19 cellular contexts compared by ENCODE assay signal in the genomic region with DNA sequence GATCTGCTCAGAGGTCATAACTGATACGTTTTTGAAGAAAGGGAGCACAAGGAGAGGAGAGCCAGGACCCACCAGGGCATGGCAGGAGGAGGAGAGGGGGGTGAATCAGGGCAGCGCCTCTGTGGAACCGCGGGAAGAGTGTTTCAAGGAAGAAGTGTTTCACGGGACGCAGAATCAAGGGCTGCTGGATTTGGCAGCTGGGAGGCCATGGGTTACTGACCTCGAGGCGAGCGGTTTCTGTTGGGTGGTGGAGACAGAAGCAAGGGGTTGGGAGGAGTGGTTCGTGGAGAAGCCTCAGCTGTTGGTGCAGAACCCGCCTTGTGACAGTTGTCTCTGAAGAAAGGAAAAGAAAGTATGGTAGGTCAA. TPM values are rescaled to one million over a fixed set of nuclear protein-coding genes. Genes with fewer than 3 reads are reported as not detected.
"Had no signal": no experiment of that assay in that cellular context is flagged by ENCODE, and none has a peak within 500 bp of the region (broad histone marks: within the 10 kb centered on the region; RNA-seq: fewer than 3 reads in every experiment).

No MANE protein-coding gene starts in this region.

- H3K27ac ChIP-seq: heart right ventricle, SK-N-MC, testis had no signal

- H3K4me3 ChIP-seq: heart right ventricle, SK-N-MC, testis had no signal

- H3K27me3 Mint-ChIP-seq: activated naive CD4-positive, alpha-beta T cell treated with anti-CD3 and anti-CD28 coated beads, Interleukin-2, amount 50 U/mL, for 24 hours; memory B cell; stimulated activated naive CD8-positive, alpha-beta T cell treated with anti-CD3 and anti-CD28 coated beads, Interleukin-15, Interleukin-2, amounts not matched to agents 100 ng/mL and 50 ng/mL, for 24 hours had no signal

- H3K9me3 ChIP-seq: heart right ventricle, testis had no signal

- H3K27ac Mint-ChIP-seq: memory B cell; T-helper 1 cell treated with Interleukin-12 subunit alpha and Interleukin-12 subunit beta and Interleukin-4 antibody, amounts not matched to agents 30 μg/mL and 1 μg/mL, for 36 hours had no signal

- ATAC-seq: heart right ventricle, left lobe of liver had no signal

- H3K9me3 Mint-ChIP-seq: activated naive CD4-positive, alpha-beta T cell treated with anti-CD3 and anti-CD28 coated beads, Interleukin-2, amount 50 U/mL, for 24 hours; activated T-helper 1 cell treated with anti-CD3 and anti-CD28 coated beads, Interleukin-12 subunit alpha, Interleukin-12 subunit beta, Interleukin-2, Interleukin-4 antibody, amounts not matched to agents 30 ng/mL and 10 ng/mL and 1 ng/mL, durations not matched to agents 14 hours and 24 hours and 36 hours; memory B cell; stimulated activated naive CD8-positive, alpha-beta T cell treated with anti-CD3 and anti-CD28 coated beads, Interleukin-15, Interleukin-2, amounts not matched to agents 100 ng/mL and 50 ng/mL, for 24 hours; T-helper 1 cell treated with Interleukin-12 subunit alpha and Interleukin-12 subunit beta and Interleukin-4 antibody, amounts not matched to agents 30 μg/mL and 1 μg/mL, for 36 hours had no signal

- H3K4me3 Mint-ChIP-seq: activated naive CD4-positive, alpha-beta T cell treated with anti-CD3 and anti-CD28 coated beads, Interleukin-2, amount 50 U/mL, for 24 hours; activated T-helper 1 cell treated with anti-CD3 and anti-CD28 coated beads, Interleukin-12 subunit alpha, Interleukin-12 subunit beta, Interleukin-2, Interleukin-4 antibody, amounts not matched to agents 30 ng/mL and 10 ng/mL and 1 ng/mL, durations not matched to agents 14 hours and 24 hours and 36 hours; memory B cell; stimulated activated naive CD8-positive, alpha-beta T cell treated with anti-CD3 and anti-CD28 coated beads, Interleukin-15, Interleukin-2, amounts not matched to agents 100 ng/mL and 50 ng/mL, for 24 hours; T-helper 1 cell treated with Interleukin-12 subunit alpha and Interleukin-12 subunit beta and Interleukin-4 antibody, amounts not matched to agents 30 μg/mL and 1 μg/mL, for 36 hours had no signal

- DNase-seq: activated CD4-positive, alpha-beta T cell treated with anti-CD3 and anti-CD28 coated beads, Interleukin-2, amount 50 U/mL, for 4 hours; activated CD8-positive, alpha-beta memory T cell treated with anti-CD3 and anti-CD28 coated beads, Interleukin-2, amount 50 U/mL, for 4 hours; aorta; heart right ventricle; stimulated activated CD4-positive, alpha-beta T cell treated with anti-CD3 and anti-CD28 coated beads, Interleukin-2, amount 100 ng/mL, for 48 hours; testis had no signal

- H3K27me3 ChIP-seq: heart right ventricle, testis had no signal

- FAIRE-seq: bronchial epithelial cell, frontal cortex, islet of Langerhans had no signal

RNA-seq across cellular contexts. Expression of a gene that starts 38.6 kb away (rescaled TPM):
- total RNA-seq: aorta, endothelial cell of umbilical vein, heart right ventricle, osteoblast, ureter had no signal
- polyA plus RNA-seq: aorta, endothelial cell of umbilical vein, heart right ventricle had no signal
